2 cellular contexts compared by ENCODE assay signal in the genomic region with DNA sequence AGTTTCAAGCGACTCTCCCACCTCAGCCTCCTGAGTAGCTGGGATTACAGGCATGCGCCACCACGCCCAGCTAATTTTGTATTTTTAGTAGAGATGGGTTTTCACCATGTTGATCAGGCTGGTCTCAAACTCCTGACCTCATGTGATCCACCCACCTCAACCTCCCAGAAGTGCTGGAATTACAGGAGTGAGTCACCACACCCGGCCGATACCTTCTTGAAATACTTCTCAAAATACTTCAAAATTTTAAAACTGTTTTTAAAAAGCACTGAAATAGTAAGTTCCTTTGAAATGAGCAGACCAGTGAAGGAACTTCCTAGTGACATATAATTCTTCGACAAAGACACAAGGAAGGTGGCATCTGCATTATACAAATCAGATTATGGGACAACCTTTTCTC. TPM values are rescaled to one million over a fixed set of nuclear protein-coding genes. Genes with fewer than 3 reads are reported as not detected.
"Had no signal": no experiment of that assay in that cellular context is flagged by ENCODE, and none has a peak within 500 bp of the region (broad histone marks: within the 10 kb centered on the region; RNA-seq: fewer than 3 reads in every experiment).

No MANE protein-coding gene starts in this region.

RNA-seq across cellular contexts. Expression of gene VIPR1, which starts 54.4 kb away (rescaled TPM):
- total RNA-seq: fibroblast of lung, SJSA1 had no signal
